ENCODE assay signal across 21 cellular contexts in genomic region chr3:135444058-135444457, GRCh38.
"Had no signal": no experiment of that assay in that cellular context is flagged by ENCODE, and none has a peak within 500 bp of the region (broad histone marks: within the 10 kb centered on the region; RNA-seq: fewer than 3 reads in every experiment).

No MANE protein-coding gene starts in this region.

- H3K27me3 Mint-ChIP-seq: naive B cell; natural killer cell treated with Interleukin-12 subunit alpha and Interleukin-12 subunit beta and Interleukin-15 and Interleukin-18, amount 100 ng/mL, for 72 hours; stimulated activated naive CD8-positive, alpha-beta T cell treated with anti-CD3 and anti-CD28 coated beads, Interleukin-15, amount 100 ng/mL, for 72 hours had no signal

- H3K27ac Mint-ChIP-seq: mesothelial cell of epicardium; natural killer cell treated with Interleukin-12 subunit alpha and Interleukin-12 subunit beta and Interleukin-15 and Interleukin-18, amount 100 ng/mL, for 72 hours; progenitor cell of endocrine pancreas; stimulated activated naive CD8-positive, alpha-beta T cell treated with anti-CD3 and anti-CD28 coated beads, Interleukin-15, amount 100 ng/mL, for 72 hours had no signal

- ATAC-seq: left lobe of liver; mucosa of descending colon; natural killer cell treated with Interleukin-12 subunit alpha and Interleukin-12 subunit beta and Interleukin-15 and Interleukin-18, amount 100 ng/mL, for 72 hours; right lobe of liver; stimulated activated naive CD8-positive, alpha-beta T cell treated with anti-CD3 and anti-CD28 coated beads, Interleukin-15, amount 100 ng/mL, for 72 hours had no signal

- H3K4me3 ChIP-seq: lung, mucosa of descending colon, right lobe of liver, thyroid gland, vagina had no signal

- H3K36me3 Mint-ChIP-seq: mesothelial cell of epicardium; naive B cell; natural killer cell treated with Interleukin-12 subunit alpha and Interleukin-12 subunit beta and Interleukin-15 and Interleukin-18, amount 100 ng/mL, for 72 hours had no signal

- H3K4me3 Mint-ChIP-seq: mesothelial cell of epicardium; natural killer cell treated with Interleukin-12 subunit alpha and Interleukin-12 subunit beta and Interleukin-15 and Interleukin-18, amount 100 ng/mL, for 72 hours; neural crest cell; stimulated activated naive CD8-positive, alpha-beta T cell treated with anti-CD3 and anti-CD28 coated beads, Interleukin-15, amount 100 ng/mL, for 72 hours had no signal

- H3K4me1 ChIP-seq: parathyroid adenoma, right lobe of liver, thyroid gland, vagina had no signal

- H3K9ac ChIP-seq: parathyroid adenoma had no signal

- H3K27me3 ChIP-seq: right lobe of liver, thyroid gland, vagina had no signal

- H3K27ac ChIP-seq: parathyroid adenoma, right lobe of liver, thyroid gland, vagina had no signal

- H2AFZ ChIP-seq: parathyroid adenoma had no signal

- H3K9me3 ChIP-seq: mucosa of descending colon, right lobe of liver, thyroid gland, vagina had no signal

- H3K9me3 Mint-ChIP-seq: mesothelial cell of epicardium; natural killer cell treated with Interleukin-12 subunit alpha and Interleukin-12 subunit beta and Interleukin-15 and Interleukin-18, amount 100 ng/mL, for 72 hours; neural crest cell; stimulated activated naive CD8-positive, alpha-beta T cell treated with anti-CD3 and anti-CD28 coated beads, Interleukin-15, amount 100 ng/mL, for 72 hours had no signal

- H3K4me1 Mint-ChIP-seq: mesothelial cell of epicardium; naive B cell; stimulated activated naive CD8-positive, alpha-beta T cell treated with anti-CD3 and anti-CD28 coated beads, Interleukin-15, amount 100 ng/mL, for 72 hours had no signal

- H3K36me3 ChIP-seq: right lobe of liver, thyroid gland, vagina had no signal

- H3K79me2 ChIP-seq: parathyroid adenoma had no signal

- DNase-seq: cortex of kidney; head of caudate nucleus; mesenchymal stem cell; mucosa of descending colon; naive B cell; right lobe of liver; small intestine; stimulated activated CD4-positive, alpha-beta T cell treated with anti-CD3 and anti-CD28 coated beads, Interleukin-15, amount 100 ng/mL, for 24 hours; stimulated activated CD4-positive, alpha-beta T cell treated with anti-CD3 and anti-CD28 coated beads, Interleukin-2, amount 100 ng/mL, for 48 hours; stimulated activated naive CD4-positive, alpha-beta T cell; stimulated activated naive CD8-positive, alpha-beta T cell treated with anti-CD3 and anti-CD28 coated beads, Interleukin-15, amount 100 ng/mL, for 72 hours; thyroid gland; trophoblast cell had no signal
